ENCODE assay signal across 2 cellular contexts in genomic region chr3:170021083-170021482, GRCh38.
A peak's percentile ranks its signal among the peaks of the same experiment; 100 is the strongest.
TF ChIP-seq lines count a peak whose summit lies in the region.

No MANE protein-coding gene starts in this region.

TF ChIP-seq in HepG2, 621 proteins besides CTCF, POLR2A, EP300 and RAD21:
- peak; percentile 28 for TF ChIP-seq STAG1 (CRISPR knock-in tag; IDR thresholded peaks at IDR 0.05)
- TF ChIP-seq ZBTB26 (CRISPR knock-in tag; IDR thresholded peaks at IDR 0.05; ENCODE audit: borderline replicate concordance), result no peak
TF ChIP-seq in HepG2: peak in this region for 1.

TF ChIP-seq in H1, 55 proteins besides CTCF, POLR2A, EP300 and RAD21:
- no peak for TF ChIP-seq ZNF274 (IDR thresholded peaks at IDR 0.05; ENCODE audit: borderline replicate concordance, extremely low read depth, low read length)
- no peak for TF ChIP-seq USF2 (IDR thresholded peaks at IDR 0.05; ENCODE audit: low read length)
- no peak for TF ChIP-seq JUND (IDR thresholded peaks at IDR 0.05; ENCODE audit: low read length)
- no peak for TF ChIP-seq SIX5 (IDR thresholded peaks at IDR 0.05; ENCODE audit: low read depth, low read length)
- no peak for TF ChIP-seq SP1 (IDR thresholded peaks at IDR 0.05; ENCODE audit: low read depth, low read length)
- TF ChIP-seq RBBP5 (IDR thresholded peaks at IDR 0.05; ENCODE audit: borderline replicate concordance, low read depth, low read length), result no peak
- TF ChIP-seq PHF8 (conservative IDR thresholded peaks at IDR 0.05; ENCODE audit: low read depth, low read length), result no peak
- TF ChIP-seq YY1 (IDR thresholded peaks at IDR 0.05; ENCODE audit: low read depth, low read length), result no peak
- TF ChIP-seq CBX5 (IDR thresholded peaks at IDR 0.05; ENCODE audit: low read depth, low read length), result no peak
- no peak for TF ChIP-seq MAFK (IDR thresholded peaks at IDR 0.05; ENCODE audit: low read depth, low read length)
- TF ChIP-seq ASH2L (IDR thresholded peaks at IDR 0.05; ENCODE audit: low read length), result no peak
- no peak for TF ChIP-seq HDAC6 (IDR thresholded peaks at IDR 0.05; ENCODE audit: low read depth, low read length)
- no peak for TF ChIP-seq POU5F1 (IDR thresholded peaks at IDR 0.05; ENCODE audit: low read depth, low read length)
- no peak for TF ChIP-seq EGR1 (IDR thresholded peaks at IDR 0.05; ENCODE audit: borderline replicate concordance, low read depth, low read length)
- no peak for TF ChIP-seq CBX8 (IDR thresholded peaks at IDR 0.05; ENCODE audit: borderline replicate concordance, low read depth, low read length)
- TF ChIP-seq POLR2AphosphoS5 (IDR thresholded peaks at IDR 0.05; ENCODE audit: low read depth, low read length), result no peak
